In the genomic region with DNA sequence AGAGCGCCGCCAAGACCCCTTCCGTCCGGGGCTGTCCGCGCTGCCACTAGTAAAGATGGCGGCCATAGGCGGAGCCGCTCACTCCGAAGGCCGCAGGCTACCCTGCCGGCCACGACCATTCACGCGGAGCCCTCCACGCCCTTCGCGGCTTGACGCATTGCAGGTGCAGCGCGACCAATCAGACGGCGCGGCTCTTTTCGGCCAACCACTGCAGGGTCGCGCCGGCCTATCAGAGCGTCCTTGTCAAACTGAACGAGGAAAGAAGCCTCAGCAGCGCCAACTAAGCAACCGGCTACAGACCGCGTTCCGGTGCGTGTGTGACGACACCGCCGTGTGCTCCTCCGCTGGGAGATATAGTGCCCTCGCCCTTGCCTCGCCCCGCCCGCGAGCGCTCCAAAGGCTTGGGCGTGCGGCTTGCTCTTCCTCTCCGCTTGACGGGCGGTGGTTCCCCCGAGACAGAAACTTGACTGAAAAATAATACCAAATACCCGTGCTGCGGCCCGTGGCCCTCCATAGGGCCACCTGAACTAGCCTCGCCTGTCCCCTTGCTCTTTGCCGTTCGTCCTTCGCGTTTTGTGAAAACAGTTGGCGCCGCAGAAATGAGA, we compare ENCODE assay signal across 1 cellular context.
TF ChIP-seq lines count a peak whose summit lies in the region.

No MANE protein-coding gene starts in this region.

TF ChIP-seq in HEK293, 187 proteins besides CTCF, POLR2A, EP300 and RAD21 (continued from another document and continues in another):
- TF ChIP-seq, protein P1, sequence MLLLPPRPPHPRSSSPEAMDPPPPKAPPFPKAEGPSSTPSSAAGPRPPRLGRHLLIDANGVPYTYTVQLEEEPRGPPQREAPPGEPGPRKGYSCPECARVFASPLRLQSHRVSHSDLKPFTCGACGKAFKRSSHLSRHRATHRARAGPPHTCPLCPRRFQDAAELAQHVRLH (tag by site-specific recombination; IDR thresholded peaks at IDR 0.05) = peak; percentile 100
- TF ChIP-seq ZNF221 (tag by site-specific recombination; IDR thresholded peaks at IDR 0.05; ENCODE audit: borderline replicate concordance) = no peak
- TF ChIP-seq ZNF654 (tag by site-specific recombination; IDR thresholded peaks at IDR 0.05; ENCODE audit: low read depth) = no peak
- TF ChIP-seq, protein P2, sequence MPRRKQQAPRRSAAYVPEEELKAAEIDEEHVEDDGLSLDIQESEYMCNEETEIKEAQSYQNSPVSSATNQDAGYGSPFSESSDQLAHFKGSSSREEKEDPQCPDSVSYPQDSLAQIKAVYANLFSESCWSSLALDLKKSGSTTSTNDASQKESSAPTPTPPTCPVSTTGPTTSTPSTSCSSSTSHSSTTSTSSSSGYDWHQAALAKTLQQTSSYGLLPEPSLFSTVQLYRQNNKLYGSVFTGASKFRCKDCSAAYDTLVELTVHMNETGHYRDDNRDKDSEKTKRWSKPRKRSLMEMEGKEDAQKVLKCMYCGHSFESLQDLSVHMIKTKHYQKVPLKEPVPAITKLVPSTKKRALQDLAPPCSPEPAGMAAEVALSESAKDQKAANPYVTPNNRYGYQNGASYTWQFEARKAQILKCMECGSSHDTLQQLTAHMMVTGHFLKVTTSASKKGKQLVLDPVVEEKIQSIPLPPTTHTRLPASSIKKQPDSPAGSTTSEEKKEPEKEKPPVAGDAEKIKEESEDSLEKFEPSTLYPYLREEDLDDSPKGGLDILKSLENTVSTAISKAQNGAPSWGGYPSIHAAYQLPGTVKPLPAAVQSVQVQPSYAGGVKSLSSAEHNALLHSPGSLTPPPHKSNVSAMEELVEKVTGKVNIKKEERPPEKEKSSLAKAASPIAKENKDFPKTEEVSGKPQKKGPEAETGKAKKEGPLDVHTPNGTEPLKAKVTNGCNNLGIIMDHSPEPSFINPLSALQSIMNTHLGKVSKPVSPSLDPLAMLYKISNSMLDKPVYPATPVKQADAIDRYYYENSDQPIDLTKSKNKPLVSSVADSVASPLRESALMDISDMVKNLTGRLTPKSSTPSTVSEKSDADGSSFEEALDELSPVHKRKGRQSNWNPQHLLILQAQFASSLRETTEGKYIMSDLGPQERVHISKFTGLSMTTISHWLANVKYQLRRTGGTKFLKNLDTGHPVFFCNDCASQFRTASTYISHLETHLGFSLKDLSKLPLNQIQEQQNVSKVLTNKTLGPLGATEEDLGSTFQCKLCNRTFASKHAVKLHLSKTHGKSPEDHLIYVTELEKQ (tag by site-specific recombination; IDR thresholded peaks at IDR 0.05; ENCODE audit: borderline replicate concordance) = peak; percentile 90
- TF ChIP-seq, protein P3, sequence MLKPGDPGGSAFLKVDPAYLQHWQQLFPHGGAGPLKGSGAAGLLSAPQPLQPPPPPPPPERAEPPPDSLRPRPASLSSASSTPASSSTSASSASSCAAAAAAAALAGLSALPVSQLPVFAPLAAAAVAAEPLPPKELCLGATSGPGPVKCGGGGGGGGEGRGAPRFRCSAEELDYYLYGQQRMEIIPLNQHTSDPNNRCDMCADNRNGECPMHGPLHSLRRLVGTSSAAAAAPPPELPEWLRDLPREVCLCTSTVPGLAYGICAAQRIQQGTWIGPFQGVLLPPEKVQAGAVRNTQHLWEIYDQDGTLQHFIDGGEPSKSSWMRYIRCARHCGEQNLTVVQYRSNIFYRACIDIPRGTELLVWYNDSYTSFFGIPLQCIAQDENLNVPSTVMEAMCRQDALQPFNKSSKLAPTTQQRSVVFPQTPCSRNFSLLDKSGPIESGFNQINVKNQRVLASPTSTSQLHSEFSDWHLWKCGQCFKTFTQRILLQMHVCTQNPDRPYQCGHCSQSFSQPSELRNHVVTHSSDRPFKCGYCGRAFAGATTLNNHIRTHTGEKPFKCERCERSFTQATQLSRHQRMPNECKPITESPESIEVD (tag by site-specific recombination; IDR thresholded peaks at IDR 0.05) = no peak; the same call in 1 of the 2 replicates
- peak; percentile 13; the same call in 1 of the 2 replicates for TF ChIP-seq ZFP3 (tag by site-specific recombination; IDR thresholded peaks at IDR 0.05; ENCODE audit: low read depth)
- TF ChIP-seq, protein P4, sequence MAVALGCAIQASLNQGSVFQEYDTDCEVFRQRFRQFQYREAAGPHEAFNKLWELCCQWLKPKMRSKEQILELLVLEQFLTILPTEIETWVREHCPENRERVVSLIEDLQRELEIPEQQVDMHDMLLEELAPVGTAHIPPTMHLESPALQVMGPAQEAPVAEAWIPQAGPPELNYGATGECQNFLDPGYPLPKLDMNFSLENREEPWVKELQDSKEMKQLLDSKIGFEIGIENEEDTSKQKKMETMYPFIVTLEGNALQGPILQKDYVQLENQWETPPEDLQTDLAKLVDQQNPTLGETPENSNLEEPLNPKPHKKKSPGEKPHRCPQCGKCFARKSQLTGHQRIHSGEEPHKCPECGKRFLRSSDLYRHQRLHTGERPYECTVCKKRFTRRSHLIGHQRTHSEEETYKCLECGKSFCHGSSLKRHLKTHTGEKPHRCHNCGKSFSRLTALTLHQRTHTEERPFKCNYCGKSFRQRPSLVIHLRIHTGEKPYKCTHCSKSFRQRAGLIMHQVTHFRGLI (tag by site-specific recombination; IDR thresholded peaks at IDR 0.05) = peak; percentile 87
- no peak for TF ChIP-seq ZNF624 (tag by site-specific recombination; IDR thresholded peaks at IDR 0.05)
- TF ChIP-seq SP7 (tag by site-specific recombination; IDR thresholded peaks at IDR 0.05) = peak; percentile 97
- no peak for TF ChIP-seq ZNF544 (tag by site-specific recombination; IDR thresholded peaks at IDR 0.05)
- TF ChIP-seq, protein P5, sequence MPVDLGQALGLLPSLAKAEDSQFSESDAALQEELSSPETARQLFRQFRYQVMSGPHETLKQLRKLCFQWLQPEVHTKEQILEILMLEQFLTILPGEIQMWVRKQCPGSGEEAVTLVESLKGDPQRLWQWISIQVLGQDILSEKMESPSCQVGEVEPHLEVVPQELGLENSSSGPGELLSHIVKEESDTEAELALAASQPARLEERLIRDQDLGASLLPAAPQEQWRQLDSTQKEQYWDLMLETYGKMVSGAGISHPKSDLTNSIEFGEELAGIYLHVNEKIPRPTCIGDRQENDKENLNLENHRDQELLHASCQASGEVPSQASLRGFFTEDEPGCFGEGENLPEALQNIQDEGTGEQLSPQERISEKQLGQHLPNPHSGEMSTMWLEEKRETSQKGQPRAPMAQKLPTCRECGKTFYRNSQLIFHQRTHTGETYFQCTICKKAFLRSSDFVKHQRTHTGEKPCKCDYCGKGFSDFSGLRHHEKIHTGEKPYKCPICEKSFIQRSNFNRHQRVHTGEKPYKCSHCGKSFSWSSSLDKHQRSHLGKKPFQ (tag by site-specific recombination; IDR thresholded peaks at IDR 0.05) = no peak; the same call in 1 of the 2 replicates
- TF ChIP-seq KLF1 (tag by site-specific recombination; IDR thresholded peaks at IDR 0.05) = peak; percentile 98
- no peak for TF ChIP-seq ZNF473 (tag by site-specific recombination; IDR thresholded peaks at IDR 0.05)
- TF ChIP-seq ZEB2 (tag by site-specific recombination; IDR thresholded peaks at IDR 0.05) = peak; percentile 100
- peak; percentile 100 for TF ChIP-seq KLF8 (tag by site-specific recombination; IDR thresholded peaks at IDR 0.05)
- peak; percentile 22; the same call in 1 of the 2 replicates for TF ChIP-seq ZNF223 (tag by site-specific recombination; IDR thresholded peaks at IDR 0.05)
- peak; percentile 98 for TF ChIP-seq ZNF2 (tag by site-specific recombination; IDR thresholded peaks at IDR 0.05)
- no peak for TF ChIP-seq ZNF830 (tag by site-specific recombination; IDR thresholded peaks at IDR 0.05; ENCODE audit: low read depth)
- TF ChIP-seq FEZF1 (tag by site-specific recombination; IDR thresholded peaks at IDR 0.05) = peak; percentile 85
- no peak for TF ChIP-seq ZNF560 (tag by site-specific recombination; IDR thresholded peaks at IDR 0.05; ENCODE audit: borderline replicate concordance)
- TF ChIP-seq, protein P6, sequence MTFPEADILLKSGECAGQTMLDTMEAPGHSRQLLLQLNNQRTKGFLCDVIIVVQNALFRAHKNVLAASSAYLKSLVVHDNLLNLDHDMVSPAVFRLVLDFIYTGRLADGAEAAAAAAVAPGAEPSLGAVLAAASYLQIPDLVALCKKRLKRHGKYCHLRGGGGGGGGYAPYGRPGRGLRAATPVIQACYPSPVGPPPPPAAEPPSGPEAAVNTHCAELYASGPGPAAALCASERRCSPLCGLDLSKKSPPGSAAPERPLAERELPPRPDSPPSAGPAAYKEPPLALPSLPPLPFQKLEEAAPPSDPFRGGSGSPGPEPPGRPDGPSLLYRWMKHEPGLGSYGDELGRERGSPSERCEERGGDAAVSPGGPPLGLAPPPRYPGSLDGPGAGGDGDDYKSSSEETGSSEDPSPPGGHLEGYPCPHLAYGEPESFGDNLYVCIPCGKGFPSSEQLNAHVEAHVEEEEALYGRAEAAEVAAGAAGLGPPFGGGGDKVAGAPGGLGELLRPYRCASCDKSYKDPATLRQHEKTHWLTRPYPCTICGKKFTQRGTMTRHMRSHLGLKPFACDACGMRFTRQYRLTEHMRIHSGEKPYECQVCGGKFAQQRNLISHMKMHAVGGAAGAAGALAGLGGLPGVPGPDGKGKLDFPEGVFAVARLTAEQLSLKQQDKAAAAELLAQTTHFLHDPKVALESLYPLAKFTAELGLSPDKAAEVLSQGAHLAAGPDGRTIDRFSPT (tag by site-specific recombination; IDR thresholded peaks at IDR 0.05) = peak; percentile 89
- TF ChIP-seq HOXD13 (CRISPR knock-in tag; IDR thresholded peaks at IDR 0.05; ENCODE audit: borderline replicate concordance) = peak; percentile 78
- TF ChIP-seq RBAK (tag by site-specific recombination; IDR thresholded peaks at IDR 0.05) = no peak
- TF ChIP-seq ZNF24 (tag by site-specific recombination; IDR thresholded peaks at IDR 0.05) = peak; percentile 96
- TF ChIP-seq MEIS1 (CRISPR knock-in tag; IDR thresholded peaks at IDR 0.05; ENCODE audit: borderline replicate concordance) = no peak
- TF ChIP-seq ZNF791 (tag by site-specific recombination; IDR thresholded peaks at IDR 0.05) = no peak
- no peak for TF ChIP-seq ZNF48 (tag by site-specific recombination; IDR thresholded peaks at IDR 0.05)
- TF ChIP-seq ZNF155 (tag by site-specific recombination; IDR thresholded peaks at IDR 0.05) = no peak
- TF ChIP-seq ZNF391 (tag by site-specific recombination; IDR thresholded peaks at IDR 0.05; ENCODE audit: borderline replicate concordance, low read depth) = peak; percentile 95
- no peak for TF ChIP-seq ZNF114 (tag by site-specific recombination; IDR thresholded peaks at IDR 0.05)
- TF ChIP-seq ZNF792 (tag by site-specific recombination; IDR thresholded peaks at IDR 0.05) = peak; percentile 94
- TF ChIP-seq ZNF843 (tag by site-specific recombination; IDR thresholded peaks at IDR 0.05) = peak; percentile 88
- peak; percentile 82 for TF ChIP-seq ZNF394 (tag by site-specific recombination; IDR thresholded peaks at IDR 0.05; ENCODE audit: borderline replicate concordance)
- TF ChIP-seq ZNF174 (tag by site-specific recombination; IDR thresholded peaks at IDR 0.05) = no peak
- TF ChIP-seq, protein P7, sequence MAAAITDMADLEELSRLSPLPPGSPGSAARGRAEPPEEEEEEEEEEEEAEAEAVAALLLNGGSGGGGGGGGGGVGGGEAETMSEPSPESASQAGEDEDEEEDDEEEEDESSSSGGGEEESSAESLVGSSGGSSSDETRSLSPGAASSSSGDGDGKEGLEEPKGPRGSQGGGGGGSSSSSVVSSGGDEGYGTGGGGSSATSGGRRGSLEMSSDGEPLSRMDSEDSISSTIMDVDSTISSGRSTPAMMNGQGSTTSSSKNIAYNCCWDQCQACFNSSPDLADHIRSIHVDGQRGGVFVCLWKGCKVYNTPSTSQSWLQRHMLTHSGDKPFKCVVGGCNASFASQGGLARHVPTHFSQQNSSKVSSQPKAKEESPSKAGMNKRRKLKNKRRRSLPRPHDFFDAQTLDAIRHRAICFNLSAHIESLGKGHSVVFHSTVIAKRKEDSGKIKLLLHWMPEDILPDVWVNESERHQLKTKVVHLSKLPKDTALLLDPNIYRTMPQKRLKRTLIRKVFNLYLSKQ (tag by site-specific recombination; IDR thresholded peaks at IDR 0.05; ENCODE audit: borderline replicate concordance) = peak; percentile 48; the same call in 1 of the 2 replicates
- TF ChIP-seq, protein P8, sequence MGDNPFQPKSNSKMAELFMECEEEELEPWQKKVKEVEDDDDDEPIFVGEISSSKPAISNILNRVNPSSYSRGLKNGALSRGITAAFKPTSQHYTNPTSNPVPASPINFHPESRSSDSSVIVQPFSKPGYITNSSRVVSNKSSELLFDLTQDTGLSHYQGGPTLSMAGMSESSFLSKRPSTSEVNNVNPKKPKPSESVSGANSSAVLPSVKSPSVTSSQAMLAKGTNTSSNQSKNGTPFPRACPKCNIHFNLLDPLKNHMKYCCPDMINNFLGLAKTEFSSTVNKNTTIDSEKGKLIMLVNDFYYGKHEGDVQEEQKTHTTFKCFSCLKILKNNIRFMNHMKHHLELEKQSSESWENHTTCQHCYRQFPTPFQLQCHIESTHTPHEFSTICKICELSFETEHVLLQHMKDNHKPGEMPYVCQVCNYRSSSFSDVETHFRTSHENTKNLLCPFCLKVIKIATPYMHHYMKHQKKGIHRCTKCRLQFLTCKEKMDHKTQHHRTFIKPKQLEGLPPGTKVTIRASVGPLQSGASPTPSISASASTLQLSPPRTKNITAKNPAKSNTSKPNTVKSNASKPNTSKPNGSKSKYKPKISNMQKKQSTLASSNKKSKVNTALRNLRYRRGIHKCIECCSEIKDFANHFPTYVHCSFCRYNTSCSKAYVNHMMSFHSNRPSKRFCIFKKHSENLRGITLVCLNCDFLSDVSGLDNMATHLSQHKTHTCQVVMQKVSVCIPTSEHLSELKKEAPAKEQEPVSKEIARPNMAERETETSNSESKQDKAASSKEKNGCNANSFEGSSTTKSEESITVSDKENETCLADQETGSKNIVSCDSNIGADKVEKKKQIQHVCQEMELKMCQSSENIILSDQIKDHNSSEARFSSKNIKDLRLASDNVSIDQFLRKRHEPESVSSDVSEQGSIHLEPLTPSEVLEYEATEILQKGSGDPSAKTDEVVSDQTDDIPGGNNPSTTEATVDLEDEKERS (tag by site-specific recombination; IDR thresholded peaks at IDR 0.05) = 0 out of 2 replicates have a peak, but pooled peaks have one; percentile 68
- TF ChIP-seq EGR2 (tag by site-specific recombination; IDR thresholded peaks at IDR 0.05; ENCODE audit: low read depth) = peak; percentile 67; the same call in 1 of the 2 replicates
- TF ChIP-seq ZNF768 (tag by site-specific recombination; IDR thresholded peaks at IDR 0.05) = no peak
- peak; percentile 99 for TF ChIP-seq ZNF350 (tag by site-specific recombination; IDR thresholded peaks at IDR 0.05)
- TF ChIP-seq ZFHX2 (tag by site-specific recombination; conservative IDR thresholded peaks at IDR 0.05) = peak; percentile 81
- no peak for TF ChIP-seq ZNF677 (tag by site-specific recombination; IDR thresholded peaks at IDR 0.05)
- TF ChIP-seq, protein P9, sequence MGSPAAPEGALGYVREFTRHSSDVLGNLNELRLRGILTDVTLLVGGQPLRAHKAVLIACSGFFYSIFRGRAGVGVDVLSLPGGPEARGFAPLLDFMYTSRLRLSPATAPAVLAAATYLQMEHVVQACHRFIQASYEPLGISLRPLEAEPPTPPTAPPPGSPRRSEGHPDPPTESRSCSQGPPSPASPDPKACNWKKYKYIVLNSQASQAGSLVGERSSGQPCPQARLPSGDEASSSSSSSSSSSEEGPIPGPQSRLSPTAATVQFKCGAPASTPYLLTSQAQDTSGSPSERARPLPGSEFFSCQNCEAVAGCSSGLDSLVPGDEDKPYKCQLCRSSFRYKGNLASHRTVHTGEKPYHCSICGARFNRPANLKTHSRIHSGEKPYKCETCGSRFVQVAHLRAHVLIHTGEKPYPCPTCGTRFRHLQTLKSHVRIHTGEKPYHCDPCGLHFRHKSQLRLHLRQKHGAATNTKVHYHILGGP (tag by site-specific recombination; IDR thresholded peaks at IDR 0.05) = no peak
